14 cellular contexts compared by ENCODE assay signal in the genomic region with DNA sequence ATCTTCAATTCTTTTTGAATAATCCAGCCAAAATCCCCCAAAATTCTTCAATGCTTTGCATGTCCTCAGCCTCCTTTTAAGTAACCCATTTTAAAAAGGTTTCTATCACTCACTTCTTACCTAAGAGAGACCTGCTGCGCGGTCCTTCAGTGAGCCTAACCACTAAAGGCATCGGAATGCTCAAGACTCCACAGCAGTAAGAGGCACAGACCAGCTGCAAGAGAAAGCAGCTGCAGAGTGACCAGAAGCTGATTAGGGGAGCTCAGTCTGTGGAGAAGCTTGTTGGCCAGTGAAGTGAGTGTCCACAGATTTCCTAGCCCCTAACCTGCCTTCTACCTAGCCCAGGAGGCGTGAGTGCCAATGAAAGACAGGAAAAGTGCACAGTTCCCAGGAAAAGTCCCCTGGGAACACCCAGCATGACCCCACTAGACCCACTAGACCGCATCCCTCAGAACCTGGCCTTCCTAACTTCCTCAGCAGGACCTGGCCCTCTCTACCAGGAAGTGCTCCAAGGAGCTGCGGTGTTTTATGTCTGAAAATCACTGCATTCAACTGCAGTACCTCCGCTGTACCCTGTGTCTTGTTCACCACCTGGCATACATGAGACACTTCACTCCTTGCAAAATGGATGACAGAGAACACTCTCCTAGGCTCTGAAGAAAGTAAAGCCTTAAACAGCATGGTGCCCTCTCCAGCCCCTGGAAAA.
"Had no signal": no experiment of that assay in that cellular context is flagged by ENCODE, and none has a peak within 500 bp of the region (broad histone marks: within the 10 kb centered on the region; RNA-seq: fewer than 3 reads in every experiment).

No MANE protein-coding gene starts in this region.

- H3K27ac ChIP-seq: parathyroid adenoma, thyroid gland had no signal

- H3K36me3 ChIP-seq: thyroid gland had no signal

- H3K9me3 ChIP-seq: thyroid gland had no signal

- H3K4me1 ChIP-seq: parathyroid adenoma had no signal

- H3K4me3 ChIP-seq: thyroid gland had no signal

- ATAC-seq: activated CD4-positive, CD25-positive, alpha-beta regulatory T cell treated with anti-CD3 and anti-CD28 coated beads, Interleukin-2, amount 50 U/mL, for 24 hours; stimulated activated naive B cell treated with anti-CD40 and anti-IgM and Interleukin-4, amounts not matched to agents 10 μg/mL and 1 μg/mL and 100 μg/mL, for 72 hours had no signal

- H3K9ac ChIP-seq: parathyroid adenoma had no signal

- DNase-seq: activated CD4-positive, alpha-beta T cell treated with anti-CD3 and anti-CD28 coated beads, Interleukin-2, amount 50 U/mL, for 1 hour; activated naive CD4-positive, alpha-beta T cell treated with anti-CD3 and anti-CD28 coated beads for 36 hours; caudate nucleus; hippocampal formation; kidney glomerular epithelial cell; retina; stimulated activated CD4-positive, alpha-beta T cell treated with anti-CD3 and anti-CD28 coated beads, Interleukin-2, amount 100 ng/mL, for 48 hours; stimulated activated naive B cell treated with anti-CD40 and anti-IgM and Interleukin-4, amounts not matched to agents 10 μg/mL and 1 μg/mL and 100 μg/mL, for 72 hours; thyroid gland had no signal

- H3K27me3 ChIP-seq: thyroid gland had no signal

- FAIRE-seq: colon, endometrium, urothelium cell line had no signal
